ENCODE assay signal across 13 cellular contexts in genomic region chr12:26011099-26011498, GRCh38. TPM values are rescaled to one million over a fixed set of nuclear protein-coding genes. Genes with fewer than 3 reads are reported as not detected.
DNase-seq lines count a peak whose midpoint lies in the region; ATAC-seq and TF ChIP-seq lines count a peak whose summit lies in the region.
"Had no signal": no experiment of that assay in that cellular context is flagged by ENCODE, and none has a peak within 500 bp of the region (broad histone marks: within the 10 kb centered on the region; RNA-seq: fewer than 3 reads in every experiment).

No MANE protein-coding gene starts in this region.

- H3K27me3 Mint-ChIP-seq in activated T-helper 2 cell treated with anti-CD3 and anti-CD28 coated beads, Interferon-gamma antibody, Interleukin-2, Interleukin-4, amounts not matched to agents 10 μg/mL and 5 μg/mL and 100 μg/mL, durations not matched to agents 14 hours and 24 hours and 36 hours (ENCODE audit: low read depth) = peaks cover 2% of the 10 kb centered on the region

- H3K4me1 Mint-ChIP-seq in activated T-helper 2 cell treated with anti-CD3 and anti-CD28 coated beads, Interferon-gamma antibody, Interleukin-2, Interleukin-4, amounts not matched to agents 10 μg/mL and 5 μg/mL and 100 μg/mL, durations not matched to agents 14 hours and 24 hours and 36 hours (ENCODE audit: low read depth) = no peaks in the 10 kb centered on the region

- H3K27ac ChIP-seq in colonic mucosa (peak overlapping the region; percentile 48), layer of hippocampus (ENCODE audit: low read depth, low read length) (peak overlapping the region; percentile 55)

- H3K36me3 Mint-ChIP-seq in activated T-helper 2 cell treated with anti-CD3 and anti-CD28 coated beads, Interferon-gamma antibody, Interleukin-2, Interleukin-4, amounts not matched to agents 10 μg/mL and 5 μg/mL and 100 μg/mL, durations not matched to agents 14 hours and 24 hours and 36 hours (ENCODE audit: low read depth) = no peaks in the 10 kb centered on the region

- no peaks in the 10 kb centered on the region for H3K9me3 ChIP-seq in colonic mucosa

- H3K36me3 ChIP-seq in colonic mucosa = no peaks in the 10 kb centered on the region

- H3K4me3 ChIP-seq in colonic mucosa = no peak overlapping the region

- H3K9me3 Mint-ChIP-seq in activated T-helper 2 cell treated with anti-CD3 and anti-CD28 coated beads, Interferon-gamma antibody, Interleukin-2, Interleukin-4, amounts not matched to agents 10 μg/mL and 5 μg/mL and 100 μg/mL, durations not matched to agents 14 hours and 24 hours and 36 hours = no peaks in the 10 kb centered on the region

- no peak overlapping the region for H3K4me3 Mint-ChIP-seq in activated T-helper 2 cell treated with anti-CD3 and anti-CD28 coated beads, Interferon-gamma antibody, Interleukin-2, Interleukin-4, amounts not matched to agents 10 μg/mL and 5 μg/mL and 100 μg/mL, durations not matched to agents 14 hours and 24 hours and 36 hours (ENCODE audit: low read depth)

- DNase-seq in HS-5 (ENCODE audit: low read depth) = peak; percentile 49
- DNase-seq in colonic mucosa = no peak
- peak; percentile 81 for DNase-seq in stromal cell of bone marrow (ENCODE audit: low read depth)
- no peak for DNase-seq in stimulated activated CD4-positive, alpha-beta T cell treated with anti-CD3 and anti-CD28 coated beads, Interleukin-1b, Interleukin-23, amount 100 ng/mL, for 48 hours
- no peak for DNase-seq in activated T-helper 2 cell treated with anti-CD3 and anti-CD28 coated beads, Interferon-gamma antibody, Interleukin-2, Interleukin-4, amounts not matched to agents 10 μg/mL and 5 μg/mL and 100 μg/mL, durations not matched to agents 14 hours and 24 hours and 36 hours (ENCODE audit: low spot score)
- DNase-seq in NCI-H2171 treated with DMSO at 0.1 percent for 48 hours (lab: John Stamatoyannopoulos, UW) = no peak
- DNase-seq: DND-41; H7; NK-92 treated with Interleukin-12 subunit alpha and Interleukin-12 subunit beta, amount 100 ng/mL, for 24 hours; posterior cingulate gyrus; T-helper 9 cell had no signal

- no peaks in the 10 kb centered on the region for H3K27me3 ChIP-seq in colonic mucosa
- H3K27me3 ChIP-seq in layer of hippocampus (ENCODE audit: control insufficient read depth, insufficient read depth, low read length) = no peaks in the 10 kb centered on the region

- no peak overlapping the region for H3K27ac Mint-ChIP-seq in activated T-helper 2 cell treated with anti-CD3 and anti-CD28 coated beads, Interferon-gamma antibody, Interleukin-2, Interleukin-4, amounts not matched to agents 10 μg/mL and 5 μg/mL and 100 μg/mL, durations not matched to agents 14 hours and 24 hours and 36 hours

- H3K4me1 ChIP-seq in colonic mucosa = no peaks in the 10 kb centered on the region

- no peak for TF ChIP-seq CTCF in colonic mucosa (IDR thresholded peaks at IDR 0.05)

- H3K9ac ChIP-seq in colonic mucosa (ENCODE audit: low read depth in 2 of 2, low read length in 2 of 2) = no peak overlapping the region

- ATAC-seq in GM21515 (IDR thresholded peaks at IDR 0.05; ENCODE audit: unreplicated experiment) = no peak

- intact Hi-C loops in colonic mucosa (cut with DNase I) = loop anchor here (10.0 kb wide), 1 partner anchor 46 kb away; no protein-coding TSS in a partner anchor
- intact Hi-C loops in activated T-helper 2 cell treated with anti-CD3 and anti-CD28 coated beads, Interferon-gamma antibody, Interleukin-2, Interleukin-4, amounts not matched to agents 10 μg/mL and 5 μg/mL and 100 μg/mL, durations not matched to agents 14 hours and 24 hours and 36 hours (cut with micrococcal nuclease) = no loop called here

RNA-seq across cellular contexts. Expression of gene RASSF8, which starts 52.6 kb away (rescaled TPM):
- 10 to 100 TPM in 1 of 2 donors, 1 to 10 TPM in 1; 3.2 to 14.2 TPM for total RNA-seq in colonic mucosa
- total RNA-seq in activated T-helper 2 cell treated with anti-CD3 and anti-CD28 coated beads, Interferon-gamma antibody, Interleukin-2, Interleukin-4, amounts not matched to agents 10 μg/mL and 5 μg/mL and 100 μg/mL, durations not matched to agents 14 hours and 24 hours and 36 hours = 0.16 and 0.28 TPM in 2 replicates

Comparison
In these comparisons a context has a peak if more than half of its experiments do, and no peak if none do; other contexts are left out.
1. DNase-seq: peak in HS-5 (single experiment) and stromal cell of bone marrow (single experiment); none in colonic mucosa (single experiment), stimulated activated CD4-positive, alpha-beta T cell treated with anti-CD3 and anti-CD28 coated beads, Interleukin-1b, Interleukin-23, amount 100 ng/mL, for 48 hours (single experiment), activated T-helper 2 cell treated with anti-CD3 and anti-CD28 coated beads, Interferon-gamma antibody, Interleukin-2, Interleukin-4, amounts not matched to agents 10 μg/mL and 5 μg/mL and 100 μg/mL, durations not matched to agents 14 hours and 24 hours and 36 hours (single experiment) and NCI-H2171 treated with DMSO at 0.1 percent for 48 hours (single experiment).